In the genomic region with DNA sequence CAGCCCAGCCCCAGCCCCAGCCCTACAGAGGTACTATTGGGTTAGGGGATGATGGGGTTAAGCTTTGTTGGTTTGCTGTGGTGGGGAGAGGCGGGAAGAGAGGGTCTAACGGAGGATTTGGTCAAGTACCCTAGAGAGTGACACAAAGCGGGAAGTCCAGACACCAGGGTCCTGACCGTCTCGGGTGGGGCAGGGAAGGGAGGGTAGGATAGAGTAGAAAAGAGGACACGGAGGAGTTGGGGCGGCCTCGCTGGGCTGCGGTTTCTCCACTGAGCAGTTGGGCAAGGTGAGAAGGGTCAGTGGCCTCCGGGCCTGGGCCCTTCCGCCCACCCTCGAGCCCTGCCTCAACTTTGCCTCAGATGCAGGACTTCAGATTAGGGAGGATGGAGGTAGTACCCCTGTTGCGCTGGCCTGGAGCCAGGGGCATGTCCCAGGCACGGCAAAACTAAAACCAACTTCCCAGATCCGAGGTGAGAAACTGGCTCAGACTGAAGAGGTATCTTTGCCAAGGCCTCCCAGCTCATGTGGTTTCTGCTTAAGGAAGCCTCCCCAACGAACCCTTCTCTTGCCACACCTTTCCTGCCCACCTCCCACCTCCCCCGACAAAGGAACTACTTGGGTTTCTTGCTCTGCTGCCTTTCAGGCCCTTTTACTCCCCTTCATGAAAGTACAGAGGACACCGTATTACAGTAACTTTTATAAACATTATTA, we compare ENCODE assay signal across 1 cellular context.
TF ChIP-seq lines count a peak whose summit lies in the region.

No MANE protein-coding gene starts in this region.

TF ChIP-seq in HCT116, 20 proteins besides CTCF, POLR2A, EP300 and RAD21 (continued from another document):
- TF ChIP-seq, protein P1, sequence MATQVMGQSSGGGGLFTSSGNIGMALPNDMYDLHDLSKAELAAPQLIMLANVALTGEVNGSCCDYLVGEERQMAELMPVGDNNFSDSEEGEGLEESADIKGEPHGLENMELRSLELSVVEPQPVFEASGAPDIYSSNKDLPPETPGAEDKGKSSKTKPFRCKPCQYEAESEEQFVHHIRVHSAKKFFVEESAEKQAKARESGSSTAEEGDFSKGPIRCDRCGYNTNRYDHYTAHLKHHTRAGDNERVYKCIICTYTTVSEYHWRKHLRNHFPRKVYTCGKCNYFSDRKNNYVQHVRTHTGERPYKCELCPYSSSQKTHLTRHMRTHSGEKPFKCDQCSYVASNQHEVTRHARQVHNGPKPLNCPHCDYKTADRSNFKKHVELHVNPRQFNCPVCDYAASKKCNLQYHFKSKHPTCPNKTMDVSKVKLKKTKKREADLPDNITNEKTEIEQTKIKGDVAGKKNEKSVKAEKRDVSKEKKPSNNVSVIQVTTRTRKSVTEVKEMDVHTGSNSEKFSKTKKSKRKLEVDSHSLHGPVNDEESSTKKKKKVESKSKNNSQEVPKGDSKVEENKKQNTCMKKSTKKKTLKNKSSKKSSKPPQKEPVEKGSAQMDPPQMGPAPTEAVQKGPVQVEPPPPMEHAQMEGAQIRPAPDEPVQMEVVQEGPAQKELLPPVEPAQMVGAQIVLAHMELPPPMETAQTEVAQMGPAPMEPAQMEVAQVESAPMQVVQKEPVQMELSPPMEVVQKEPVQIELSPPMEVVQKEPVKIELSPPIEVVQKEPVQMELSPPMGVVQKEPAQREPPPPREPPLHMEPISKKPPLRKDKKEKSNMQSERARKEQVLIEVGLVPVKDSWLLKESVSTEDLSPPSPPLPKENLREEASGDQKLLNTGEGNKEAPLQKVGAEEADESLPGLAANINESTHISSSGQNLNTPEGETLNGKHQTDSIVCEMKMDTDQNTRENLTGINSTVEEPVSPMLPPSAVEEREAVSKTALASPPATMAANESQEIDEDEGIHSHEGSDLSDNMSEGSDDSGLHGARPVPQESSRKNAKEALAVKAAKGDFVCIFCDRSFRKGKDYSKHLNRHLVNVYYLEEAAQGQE (IDR thresholded peaks at IDR 0.05; ENCODE audit: low read depth) = no peak
- TF ChIP-seq JUND (IDR thresholded peaks at IDR 0.05) (no peak), SP1 (IDR thresholded peaks at IDR 0.05; ENCODE audit: low read depth) (no peak), TCF7L2 (IDR thresholded peaks at IDR 0.05; ENCODE audit: borderline replicate concordance, extremely low read depth, insufficient read depth, insufficient read length) (no peak), EZH2phosphoT487 (IDR thresholded peaks at IDR 0.05; ENCODE audit: borderline replicate concordance) (no peak), YY1 (IDR thresholded peaks at IDR 0.05; ENCODE audit: extremely low read depth, insufficient replicate concordance, low read depth, low read length) (no peak)
